Comparison of ENCODE assay signal across 8 cellular contexts in the genomic region with DNA sequence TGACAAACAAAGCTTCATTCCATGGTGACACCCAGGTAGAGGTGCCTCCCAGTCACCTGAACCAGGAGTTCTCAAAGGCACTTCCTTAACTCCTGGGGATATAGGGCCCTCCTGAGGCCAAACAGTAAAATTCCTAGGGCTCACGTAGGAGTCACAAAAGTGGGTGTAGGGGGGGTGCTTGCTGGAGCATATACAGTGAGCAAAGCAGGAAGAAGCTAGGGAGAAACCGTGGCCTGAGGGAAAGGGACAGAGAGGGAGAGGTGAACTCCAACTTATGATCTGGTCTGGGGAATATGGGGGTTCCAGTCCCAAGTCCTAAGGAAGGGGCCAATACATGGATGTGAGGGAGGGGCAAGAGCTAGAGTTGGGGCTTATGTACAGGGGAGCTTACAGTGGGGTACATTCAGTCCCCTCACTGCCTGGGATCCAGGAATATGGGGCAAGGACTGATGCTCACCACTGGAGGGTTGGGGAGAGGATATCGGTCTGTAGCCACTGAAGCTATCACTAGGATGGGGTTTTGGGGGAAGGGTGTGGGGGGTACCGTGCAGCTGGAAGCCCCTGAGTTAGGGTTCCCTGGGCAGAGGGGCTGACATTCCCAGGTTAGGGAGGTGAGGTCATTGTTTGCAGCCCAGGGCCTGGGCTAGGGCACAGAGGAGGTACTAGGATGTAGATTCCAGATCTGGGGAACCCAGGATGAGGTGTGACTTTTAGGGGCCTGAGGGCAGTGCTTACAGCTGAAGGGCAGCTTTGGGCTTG. TPM values are rescaled to one million over a fixed set of nuclear protein-coding genes. Genes with fewer than 3 reads are reported as not detected.
A peak's percentile ranks its signal among the peaks of the same experiment; 100 is the strongest.
DNase-seq lines count a peak whose midpoint lies in the region; ATAC-seq and TF ChIP-seq lines count a peak whose summit lies in the region.

No MANE protein-coding gene starts in this region.

- H2AFZ ChIP-seq in fibroblast of lung (ENCODE audit: low read length), result no peak overlapping the region

- TF ChIP-seq CTCF in GM12875 (IDR thresholded peaks at IDR 0.05; ENCODE audit: borderline replicate concordance, insufficient read depth, low read depth, low read length) (no peak), fibroblast of lung (conservative IDR thresholded peaks at IDR 0.05 in 1 of 2, IDR thresholded peaks at IDR 0.05 in 1 of 2; ENCODE audit: low read depth in 1 of 2, low read length in 2 of 2) (no peak), retinal pigment epithelial cell (conservative IDR thresholded peaks at IDR 0.05; ENCODE audit: low read depth, low read length) (no peak)

- H3K27me3 ChIP-seq in fibroblast of lung (ENCODE audit: control insufficient read depth, insufficient read depth, low read length), result no peaks in the 10 kb centered on the region

- H3K27ac ChIP-seq in fibroblast of lung (ENCODE audit: insufficient read depth, low read length), result peak overlapping the region; percentile 70

- H3K36me3 ChIP-seq in fibroblast of lung (ENCODE audit: control insufficient read depth, insufficient read depth, low read length), result peaks cover 9% of the 10 kb centered on the region

- H3K9ac ChIP-seq in fibroblast of lung (ENCODE audit: insufficient read depth, low read length), result peak overlapping the region; percentile 74

- peak overlapping the region; percentile 96 for H3K4me2 ChIP-seq in fibroblast of lung (ENCODE audit: extremely low read depth, insufficient read depth, low read length)

- no peaks in the 10 kb centered on the region for H3K9me3 ChIP-seq in fibroblast of lung (ENCODE audit: control insufficient read depth, insufficient read depth, low read depth, low read length)

- H3K79me2 ChIP-seq in fibroblast of lung (ENCODE audit: control insufficient read depth, insufficient read depth, low read length), result peaks cover 56% of the 10 kb centered on the region

- H4K20me1 ChIP-seq in fibroblast of lung (ENCODE audit: control insufficient read depth, extremely low read depth, insufficient read depth, low read length), result no peaks in the 10 kb centered on the region

- peaks cover 18% of the 10 kb centered on the region for H3K4me1 ChIP-seq in fibroblast of lung (ENCODE audit: control insufficient read depth, extremely low read depth, insufficient read depth, low read length)

- DNase-seq in RKO (ENCODE audit: low spot score) (peak; percentile 47), fibroblast of lung (ENCODE audit: low read depth in 2 of 2) (no peak), retinal pigment epithelial cell (ENCODE audit: low read depth) (no peak), D341Med (ENCODE audit: low spot score) (no peak), NCI-H1105 (lab: John Stamatoyannopoulos, UW) (no peak)

- ATAC-seq in GM21737 (IDR thresholded peaks at IDR 0.05; ENCODE audit: unreplicated experiment) (no peak), HG03565 (IDR thresholded peaks at IDR 0.05; ENCODE audit: unreplicated experiment) (no peak)

- H3K4me3 ChIP-seq in GM12875 (ENCODE audit: low read depth, low read length) (peak overlapping the region; percentile 74), fibroblast of lung (replicated peaks in 1 of 4; ENCODE audit: control extremely low read depth in 1 of 4, insufficient read depth in 1 of 4, low read depth in 3 of 4, low read length in 4 of 4) (peak overlapping the region; percentile 55 to 90 (median 86)), retinal pigment epithelial cell (ENCODE audit: low read length) (peak overlapping the region; percentile 83)

RNA-seq across cellular contexts. Expression of gene PEDS1, which starts 0.9 kb away (rescaled TPM):
- total RNA-seq in fibroblast of lung, result 7.2 and 8.3 TPM in 2 replicates
- polyA plus RNA-seq in fibroblast of lung, result 41.1 and 56.9 TPM in 2 replicates
- polyA plus RNA-seq in fibroblast of lung (2012), result 33.2 and 52.3 TPM in 2 replicates
- 107 and 139 TPM in 2 replicates for polyA minus RNA-seq in fibroblast of lung (ENCODE audit: low replicate concordance)

RNA-seq across cellular contexts. Expression of gene CEBPB, which starts 38.1 kb away (rescaled TPM):
- 87.1 and 106 TPM in 2 replicates for total RNA-seq in fibroblast of lung
- 15.6 and 21.0 TPM in 2 replicates for polyA plus RNA-seq in fibroblast of lung
- polyA plus RNA-seq in fibroblast of lung (2012), result 41.0 and 47.6 TPM in 2 replicates
- 3.7 and 7.4 TPM in 2 replicates for polyA minus RNA-seq in fibroblast of lung (ENCODE audit: low replicate concordance)

RNA-seq across cellular contexts. Expression of gene UBE2V1, which starts 39.6 kb away (rescaled TPM):
- 31.7 and 33.4 TPM in 2 replicates for total RNA-seq in fibroblast of lung
- 193 and 217 TPM in 2 replicates for polyA plus RNA-seq in fibroblast of lung
- polyA plus RNA-seq in fibroblast of lung (2012), result 148 and 150 TPM in 2 replicates
- 51.1 and 51.5 TPM in 2 replicates for polyA minus RNA-seq in fibroblast of lung (ENCODE audit: low replicate concordance)
